In the genomic region with DNA sequence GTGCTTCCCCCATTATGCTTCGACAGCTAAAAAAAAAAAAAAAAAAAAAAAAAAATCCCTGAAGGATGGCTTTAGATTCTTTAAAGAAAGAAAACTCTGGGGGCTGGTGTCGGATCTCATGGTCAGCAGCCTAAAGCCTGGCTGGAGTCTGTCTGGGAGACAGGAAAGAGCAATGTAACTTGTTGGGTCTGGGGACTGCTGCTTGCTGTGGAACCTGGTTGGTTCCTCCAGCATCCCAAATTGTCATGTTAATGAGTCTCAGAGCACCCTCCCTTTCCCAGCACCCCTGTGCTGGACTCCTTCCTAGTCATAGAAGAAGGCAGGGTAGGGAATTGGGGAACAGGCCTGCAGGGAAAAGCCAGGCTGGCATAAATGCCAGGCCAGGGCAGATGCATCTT, we compare ENCODE assay signal across 14 cellular contexts. TPM values are rescaled to one million over a fixed set of nuclear protein-coding genes. Genes with fewer than 3 reads are reported as not detected.
DNase-seq lines count a peak whose midpoint lies in the region; TF ChIP-seq lines count a peak whose summit lies in the region.
"Had no signal": no experiment of that assay in that cellular context is flagged by ENCODE, and none has a peak within 500 bp of the region (broad histone marks: within the 10 kb centered on the region; RNA-seq: fewer than 3 reads in every experiment).

No MANE protein-coding gene starts in this region.

- DNase-seq in activated CD4-positive, alpha-beta memory T cell treated with anti-CD3 and anti-CD28 coated beads for 36 hours = no peak
- no peak for DNase-seq in activated CD4-positive, alpha-beta memory T cell treated with anti-CD3 and anti-CD28 coated beads, Interleukin-2, amount 10 ng/mL, durations not matched to agents 7 days and 5 days
- DNase-seq in HFFc6 (no peak), nephron progenitor cell (no peak), NCI-H2171 treated with DMSO at 0.1 percent for 48 hours (lab: John Stamatoyannopoulos, UW) (no peak), hypothalamus (lab: John Stamatoyannopoulos, UW) (no peak), esophagus squamous epithelium (lab: John Stamatoyannopoulos, UW) (no peak)
- DNase-seq: NCI-H1417, NCI-H774, SHP77 had no signal

- intact Hi-C loops in activated CD4-positive, alpha-beta memory T cell treated with anti-CD3 and anti-CD28 coated beads for 36 hours (cut with micrococcal nuclease) = loop anchor here (10.0 kb wide), 1 partner anchor 422 kb away; no protein-coding TSS in a partner anchor
- intact Hi-C loops in esophagus squamous epithelium (cut with DNase I) = no loop called here

- H3K9me3 Mint-ChIP-seq in activated CD4-positive, alpha-beta memory T cell treated with anti-CD3 and anti-CD28 coated beads for 36 hours = no peaks in the 10 kb centered on the region
- H3K9me3 Mint-ChIP-seq in activated CD4-positive, alpha-beta memory T cell treated with anti-CD3 and anti-CD28 coated beads, Interleukin-2, amount 10 ng/mL, durations not matched to agents 7 days and 5 days = no peaks in the 10 kb centered on the region
- H3K9me3 Mint-ChIP-seq in HFFc6 (no peaks in the 10 kb centered on the region), brain (no peaks in the 10 kb centered on the region), nephron progenitor cell (no peaks in the 10 kb centered on the region)
- H3K9me3 Mint-ChIP-seq: dendritic cell treated with granulocyte-macrophage colony-stimulating factor and Interleukin-4, amounts not matched to agents 40 ng/mL and 50 ng/mL, for 4 days had no signal

- H3K27ac ChIP-seq in esophagus squamous epithelium = peak overlapping the region in 1 of 4 donors; percentile 21
- H3K27ac ChIP-seq: KMS-11 had no signal

- peaks cover 34 to 72% (median 41%) of the 10 kb centered on the region in 3 donors for H3K4me1 ChIP-seq in esophagus squamous epithelium

- H3K36me3 Mint-ChIP-seq in activated CD4-positive, alpha-beta memory T cell treated with anti-CD3 and anti-CD28 coated beads for 36 hours = peaks cover 5% of the 10 kb centered on the region
- peaks cover 3% of the 10 kb centered on the region for H3K36me3 Mint-ChIP-seq in activated CD4-positive, alpha-beta memory T cell treated with anti-CD3 and anti-CD28 coated beads, Interleukin-2, amount 10 ng/mL, durations not matched to agents 7 days and 5 days (ENCODE audit: low read depth)
- H3K36me3 Mint-ChIP-seq in HFFc6 (ENCODE audit: low read depth) (no peaks in the 10 kb centered on the region; the same call in 1 of the 2 replicates), brain (no peaks in the 10 kb centered on the region), nephron progenitor cell (ENCODE audit: low read depth) (no peaks in the 10 kb centered on the region)

- peaks cover 71% of the 10 kb centered on the region for H3K4me1 Mint-ChIP-seq in activated CD4-positive, alpha-beta memory T cell treated with anti-CD3 and anti-CD28 coated beads for 36 hours (ENCODE audit: low read depth)
- peaks cover 50% of the 10 kb centered on the region for H3K4me1 Mint-ChIP-seq in activated CD4-positive, alpha-beta memory T cell treated with anti-CD3 and anti-CD28 coated beads, Interleukin-2, amount 10 ng/mL, durations not matched to agents 7 days and 5 days
- peaks cover 40% of the 10 kb centered on the region for H3K4me1 Mint-ChIP-seq in HFFc6 (ENCODE audit: low read depth)
- peaks cover 58% of the 10 kb centered on the region for H3K4me1 Mint-ChIP-seq in brain
- H3K4me1 Mint-ChIP-seq in nephron progenitor cell = peaks cover 35% of the 10 kb centered on the region

- H3K9me3 ChIP-seq in esophagus squamous epithelium = no peaks in the 10 kb centered on the region

- peak overlapping the region in 1 of 4 donors; percentile 22 for H3K4me3 ChIP-seq in esophagus squamous epithelium
- H3K4me3 ChIP-seq: smooth muscle cell had no signal

- no peak overlapping the region for H3K27ac Mint-ChIP-seq in activated CD4-positive, alpha-beta memory T cell treated with anti-CD3 and anti-CD28 coated beads for 36 hours
- H3K27ac Mint-ChIP-seq in activated CD4-positive, alpha-beta memory T cell treated with anti-CD3 and anti-CD28 coated beads, Interleukin-2, amount 10 ng/mL, durations not matched to agents 7 days and 5 days = no peak overlapping the region
- H3K27ac Mint-ChIP-seq in HFFc6 (no peak overlapping the region), brain (peak overlapping the region; percentile 58 to 94 (median 72)), nephron progenitor cell (no peak overlapping the region)
- H3K27ac Mint-ChIP-seq: dendritic cell treated with granulocyte-macrophage colony-stimulating factor and Interleukin-4, amounts not matched to agents 40 ng/mL and 50 ng/mL, for 4 days had no signal

- POLR2A ChIA-PET in activated CD4-positive, alpha-beta memory T cell treated with anti-CD3 and anti-CD28 coated beads for 36 hours (lab: Charles Lee) = interaction anchor here (1.8 to 2.9 kb wide), 2 partner anchors 23 to 125 kb away, joined by 7 to 16 read pairs; a partner anchor contains a TSS
- POLR2A ChIA-PET in activated CD4-positive, alpha-beta memory T cell treated with anti-CD3 and anti-CD28 coated beads, Interleukin-2, amount 10 ng/mL, durations not matched to agents 7 days and 5 days (lab: Charles Lee) = interaction anchor here (1.8 to 8.0 kb wide), 2 partner anchors 10 to 125 kb away, joined by 5 to 142 read pairs; a partner anchor contains a TSS

- TF ChIP-seq CTCF in HFFc6 (IDR thresholded peaks at IDR 0.05) (no peak), brain (conservative IDR thresholded peaks at IDR 0.05) (no peak), nephron progenitor cell (IDR thresholded peaks at IDR 0.05) (no peak), esophagus squamous epithelium (IDR thresholded peaks at IDR 0.05) (no peak)

- CTCF ChIA-PET in activated CD4-positive, alpha-beta memory T cell treated with anti-CD3 and anti-CD28 coated beads for 36 hours (lab: Charles Lee) = interaction anchor here (1.3 to 19.7 kb wide), 4 partner anchors 10 to 124 kb away, joined by 4 to 920 read pairs (median 10); no protein-coding TSS in a partner anchor
- CTCF ChIA-PET in activated CD4-positive, alpha-beta memory T cell treated with anti-CD3 and anti-CD28 coated beads, Interleukin-2, amount 10 ng/mL, durations not matched to agents 7 days and 5 days (lab: Charles Lee) = interaction anchor here (0.6 to 7.1 kb wide), 2 partner anchors 100 to 401 kb away, joined by 5 to 234 read pairs; no protein-coding TSS in a partner anchor

- H3K27me3 ChIP-seq in esophagus squamous epithelium = peaks cover 0 to 16% (median 0%) of the 10 kb centered on the region in 4 donors

- WGBS in esophagus squamous epithelium, 2 donors = 41 to 54% methylated on average over 2 of the region's 2 CpGs

- no peak for TF ChIP-seq POLR2A in esophagus squamous epithelium (IDR thresholded peaks at IDR 0.05)

- no peaks in the 10 kb centered on the region for H3K27me3 Mint-ChIP-seq in activated CD4-positive, alpha-beta memory T cell treated with anti-CD3 and anti-CD28 coated beads for 36 hours
- H3K27me3 Mint-ChIP-seq in activated CD4-positive, alpha-beta memory T cell treated with anti-CD3 and anti-CD28 coated beads, Interleukin-2, amount 10 ng/mL, durations not matched to agents 7 days and 5 days = peaks cover 9% of the 10 kb centered on the region
- H3K27me3 Mint-ChIP-seq in HFFc6 (ENCODE audit: insufficient read depth) = peaks cover 2% of the 10 kb centered on the region; the same call in 1 of the 2 replicates
- H3K27me3 Mint-ChIP-seq in brain = peaks cover 23% of the 10 kb centered on the region
- H3K27me3 Mint-ChIP-seq in nephron progenitor cell (ENCODE audit: low read depth, poor library complexity) = peaks cover 67% of the 10 kb centered on the region

- peak overlapping the region; percentile 73 for H3K4me3 Mint-ChIP-seq in activated CD4-positive, alpha-beta memory T cell treated with anti-CD3 and anti-CD28 coated beads for 36 hours
- H3K4me3 Mint-ChIP-seq in activated CD4-positive, alpha-beta memory T cell treated with anti-CD3 and anti-CD28 coated beads, Interleukin-2, amount 10 ng/mL, durations not matched to agents 7 days and 5 days = no peak overlapping the region
- peak overlapping the region; percentile 66 for H3K4me3 Mint-ChIP-seq in HFFc6
- peak overlapping the region; percentile 70 to 86 (median 83) for H3K4me3 Mint-ChIP-seq in brain
- H3K4me3 Mint-ChIP-seq in nephron progenitor cell = peak overlapping the region; percentile 66
- H3K4me3 Mint-ChIP-seq: dendritic cell treated with granulocyte-macrophage colony-stimulating factor and Interleukin-4, amounts not matched to agents 40 ng/mL and 50 ng/mL, for 4 days had no signal

- peaks cover 0 to 21% (median 0%) of the 10 kb centered on the region in 3 donors for H3K36me3 ChIP-seq in esophagus squamous epithelium

RNA-seq across cellular contexts. Expression of a gene that starts 3.0 kb away (rescaled TPM):
- total RNA-seq in activated CD4-positive, alpha-beta memory T cell treated with anti-CD3 and anti-CD28 coated beads for 36 hours = 10 to 100 TPM; 15.0 to 15.1 TPM
- total RNA-seq in activated CD4-positive, alpha-beta memory T cell treated with anti-CD3 and anti-CD28 coated beads, Interleukin-2, amount 10 ng/mL, durations not matched to agents 7 days and 5 days = 1 to 10 TPM; 6.8 to 8.1 TPM
- 10 to 100 TPM in 4 of 6 experiments, 1 to 10 TPM in 2; 8.8 to 22.6 (median 11.2) TPM for total RNA-seq in HFFc6 (2021; fragmentation: NEBNext Ultra II Directional; extraction: Animal tissue kit (Norgen Biotek cat#: 25700))
- 7.4 TPM for polyA plus RNA-seq in brain (ENCODE audit: insufficient read depth, low read depth, low replicate concordance)
- total RNA-seq in esophagus squamous epithelium = 10 to 100 TPM in 1 of 4 donors, 1 to 10 TPM in 3; 4.2 to 10.9 (median 6.5) TPM

Comparison
In these comparisons a context has a peak if more than half of its experiments do, and no peak if none do; other contexts are left out.
1. H3K27ac Mint-ChIP-seq: peak in brain (5 of 5); none in activated CD4-positive, alpha-beta memory T cell treated with anti-CD3 and anti-CD28 coated beads for 36 hours (single experiment), activated CD4-positive, alpha-beta memory T cell treated with anti-CD3 and anti-CD28 coated beads, Interleukin-2, amount 10 ng/mL, durations not matched to agents 7 days and 5 days (single experiment), HFFc6 (single experiment) and nephron progenitor cell (single experiment).